ENCODE assay signal across 1 cellular context in genomic region chr10:79068562-79069324, GRCh38.
TF ChIP-seq lines count a peak whose summit lies in the region.

TSS of gene ZMIZ1 (plus strand) at chr10:79068966. CDS start at chr10:79201633, 132,667 bp downstream.

TF ChIP-seq in HepG2, 621 proteins besides CTCF, POLR2A, EP300 and RAD21 (continued from another document and continues in another):
- TF ChIP-seq RNF219 (CRISPR knock-in tag; IDR thresholded peaks at IDR 0.05) = no peak
- no peak for TF ChIP-seq RXRB (CRISPR knock-in tag; IDR thresholded peaks at IDR 0.05; ENCODE audit: borderline replicate concordance)
- TF ChIP-seq ZNF841 (CRISPR knock-in tag; IDR thresholded peaks at IDR 0.05; ENCODE audit: borderline replicate concordance) = peak; percentile 11; the same call in 1 of the 2 replicates
- TF ChIP-seq ZNF446 (CRISPR knock-in tag; IDR thresholded peaks at IDR 0.05) = no peak
- TF ChIP-seq SRF (IDR thresholded peaks at IDR 0.05; ENCODE audit: low read depth, low read length) = 0 out of 2 replicates have a peak, but pooled peaks have one; percentile 4
- no peak for TF ChIP-seq ZBTB26 (CRISPR knock-in tag; IDR thresholded peaks at IDR 0.05; ENCODE audit: borderline replicate concordance)
- no peak for TF ChIP-seq TBX3 (IDR thresholded peaks at IDR 0.05; ENCODE audit: borderline replicate concordance)
- TF ChIP-seq RNF2 (conservative IDR thresholded peaks at IDR 0.05; ENCODE audit: low read depth) = 0 out of 2 replicates have a peak, but pooled peaks have one; percentile 22
- no peak for TF ChIP-seq ZBTB21 (CRISPR knock-in tag; IDR thresholded peaks at IDR 0.05)
- no peak for TF ChIP-seq GATAD1 (CRISPR knock-in tag; IDR thresholded peaks at IDR 0.05)
- TF ChIP-seq FOSL2 (CRISPR knock-in tag; IDR thresholded peaks at IDR 0.05) = peak; percentile 73
- 0 out of 2 replicates have a peak, but pooled peaks have one; percentile 50 for TF ChIP-seq TMF1 (CRISPR knock-in tag; IDR thresholded peaks at IDR 0.05; ENCODE audit: low read depth)
- no peak for TF ChIP-seq TAF15 (IDR thresholded peaks at IDR 0.05; ENCODE audit: low read depth, low read length, poor library complexity, severe bottlenecking)
- no peak for TF ChIP-seq ZNF292 (CRISPR knock-in tag; IDR thresholded peaks at IDR 0.05; ENCODE audit: borderline replicate concordance, low read depth)
- TF ChIP-seq GATA4 (IDR thresholded peaks at IDR 0.05; ENCODE audit: borderline replicate concordance, low read depth) = no peak; the same call in 1 of the 2 replicates
- no peak for TF ChIP-seq TCF12 (IDR thresholded peaks at IDR 0.05)
- no peak for TF ChIP-seq TCF12 (CRISPR knock-in tag; IDR thresholded peaks at IDR 0.05)
- no peak for TF ChIP-seq GPN1 (CRISPR knock-in tag; IDR thresholded peaks at IDR 0.05; ENCODE audit: borderline replicate concordance)
- no peak for TF ChIP-seq PHF20 (CRISPR knock-in tag; IDR thresholded peaks at IDR 0.05)
- TF ChIP-seq ZFP82 (CRISPR knock-in tag; IDR thresholded peaks at IDR 0.05; ENCODE audit: borderline replicate concordance) = no peak
- no peak for TF ChIP-seq KLF15 (CRISPR knock-in tag; IDR thresholded peaks at IDR 0.05; ENCODE audit: borderline replicate concordance)
- no peak for TF ChIP-seq ZNF839 (CRISPR knock-in tag; IDR thresholded peaks at IDR 0.05; ENCODE audit: borderline replicate concordance)
- TF ChIP-seq TAF1 (CRISPR knock-in tag; IDR thresholded peaks at IDR 0.05) = peak; percentile 73; the same call in 1 of the 2 replicates
- no peak; the same call in 1 of the 2 replicates for TF ChIP-seq GFI1 (CRISPR knock-in tag; IDR thresholded peaks at IDR 0.05; ENCODE audit: borderline replicate concordance)
- TF ChIP-seq ZMAT5 (CRISPR knock-in tag; IDR thresholded peaks at IDR 0.05; ENCODE audit: borderline replicate concordance, low read depth) = no peak
- TF ChIP-seq TERF1 (CRISPR knock-in tag; IDR thresholded peaks at IDR 0.05) = no peak
- TF ChIP-seq RERE (CRISPR knock-in tag; IDR thresholded peaks at IDR 0.05; ENCODE audit: low read depth) = no peak
- TF ChIP-seq ZNF180 (CRISPR knock-in tag; IDR thresholded peaks at IDR 0.05; ENCODE audit: borderline replicate concordance, low read depth) = no peak
- TF ChIP-seq U2AF1 (optimal IDR thresholded peaks at IDR 0.05; ENCODE audit: low read depth, low read length) = no peak
- TF ChIP-seq FIP1L1 (IDR thresholded peaks at IDR 0.05; ENCODE audit: borderline replicate concordance, insufficient read depth, low read depth, low read length) = no peak
- TF ChIP-seq KAT8 (CRISPR knock-in tag; IDR thresholded peaks at IDR 0.05) = peak; percentile 42; the same call in 1 of the 2 replicates
- no peak for TF ChIP-seq ZNF3 (CRISPR knock-in tag; IDR thresholded peaks at IDR 0.05)
- no peak for TF ChIP-seq DDIT3 (CRISPR knock-in tag; IDR thresholded peaks at IDR 0.05)
- TF ChIP-seq ZNF121 (CRISPR knock-in tag; IDR thresholded peaks at IDR 0.05) = no peak
- TF ChIP-seq ZFP91 (CRISPR knock-in tag; IDR thresholded peaks at IDR 0.05; ENCODE audit: borderline replicate concordance) = no peak
- TF ChIP-seq LRRFIP1 (CRISPR knock-in tag; conservative IDR thresholded peaks at IDR 0.05) = no peak
- TF ChIP-seq ZNF850 (CRISPR knock-in tag; conservative IDR thresholded peaks at IDR 0.05) = no peak
- no peak for TF ChIP-seq ZNF570 (CRISPR knock-in tag; IDR thresholded peaks at IDR 0.05; ENCODE audit: borderline replicate concordance)
- no peak for TF ChIP-seq NR3C1 (CRISPR knock-in tag; IDR thresholded peaks at IDR 0.05)
- TF ChIP-seq ARNTL (CRISPR knock-in tag; IDR thresholded peaks at IDR 0.05) = no peak
- no peak for TF ChIP-seq LCORL (IDR thresholded peaks at IDR 0.05)
- TF ChIP-seq LCORL (CRISPR knock-in tag; IDR thresholded peaks at IDR 0.05) = no peak
- no peak for TF ChIP-seq LBX2 (CRISPR knock-in tag; IDR thresholded peaks at IDR 0.05; ENCODE audit: borderline replicate concordance)
- TF ChIP-seq HINFP (CRISPR knock-in tag; IDR thresholded peaks at IDR 0.05; ENCODE audit: low read depth) = no peak
- no peak for TF ChIP-seq TEAD2 (CRISPR knock-in tag; IDR thresholded peaks at IDR 0.05)
- TF ChIP-seq ZNF468 (CRISPR knock-in tag; IDR thresholded peaks at IDR 0.05) = no peak
- no peak for TF ChIP-seq FOSL1 (CRISPR knock-in tag; IDR thresholded peaks at IDR 0.05; ENCODE audit: borderline replicate concordance)
- no peak; the same call in 1 of the 2 replicates for TF ChIP-seq MXD3 (CRISPR knock-in tag; IDR thresholded peaks at IDR 0.05)
- no peak for TF ChIP-seq REL (CRISPR knock-in tag; conservative IDR thresholded peaks at IDR 0.05)
